In genomic region chr1:212305342-212305741, GRCh38 we compare ENCODE assay signal across 19 cellular contexts. TPM values are rescaled to one million over a fixed set of nuclear protein-coding genes. Genes with fewer than 3 reads are reported as not detected.
DNase-seq lines count a peak whose midpoint lies in the region; ATAC-seq and TF ChIP-seq lines count a peak whose summit lies in the region.
"Had no signal": no experiment of that assay in that cellular context is flagged by ENCODE, and none has a peak within 500 bp of the region (broad histone marks: within the 10 kb centered on the region; RNA-seq: fewer than 3 reads in every experiment).

No MANE protein-coding gene starts in this region.

- H3K9me3 Mint-ChIP-seq in natural killer cell (no peaks in the 10 kb centered on the region), memory B cell (peaks cover 4% of the 10 kb centered on the region)
- H3K9me3 Mint-ChIP-seq in natural killer cell treated with Interleukin-12 subunit alpha and Interleukin-12 subunit beta and Interleukin-15 and Interleukin-18, amount 100 ng/mL, for 72 hours = no peaks in the 10 kb centered on the region
- no peaks in the 10 kb centered on the region for H3K9me3 Mint-ChIP-seq in effector memory CD8-positive, alpha-beta T cell
- H3K9me3 Mint-ChIP-seq in naive thymus-derived CD4-positive, alpha-beta T cell = peaks cover 0 to 19% (median 1%) of the 10 kb centered on the region in 11 donors

- no peaks in the 10 kb centered on the region for H3K27me3 ChIP-seq in naive thymus-derived CD4-positive, alpha-beta T cell (ENCODE audit: control insufficient read depth in 2 of 2, insufficient read depth in 2 of 2, low read length in 2 of 2)
- no peaks in the 10 kb centered on the region for H3K27me3 ChIP-seq in Karpas-422 (ENCODE audit: low read length)
- H3K27me3 ChIP-seq: BE2C had no signal

- H3K4me1 Mint-ChIP-seq in natural killer cell (peaks cover 72 to 74% of the 10 kb centered on the region in 2 donors), memory B cell (peaks cover 34% of the 10 kb centered on the region)
- H3K4me1 Mint-ChIP-seq in natural killer cell treated with Interleukin-12 subunit alpha and Interleukin-12 subunit beta and Interleukin-15 and Interleukin-18, amount 100 ng/mL, for 72 hours (ENCODE audit: low read depth in 2 of 2) = peaks cover 49 to 72% of the 10 kb centered on the region in 2 donors
- peaks cover 56 to 78% of the 10 kb centered on the region in 2 donors for H3K4me1 Mint-ChIP-seq in effector memory CD8-positive, alpha-beta T cell (ENCODE audit: low read depth in 2 of 2)
- peaks cover 33 to 82% (median 78%) of the 10 kb centered on the region in 7 donors for H3K4me1 Mint-ChIP-seq in naive thymus-derived CD4-positive, alpha-beta T cell

- no peak for TF ChIP-seq CTCF in natural killer cell (IDR thresholded peaks at IDR 0.05)

- H3K36me3 ChIP-seq in naive thymus-derived CD4-positive, alpha-beta T cell (ENCODE audit: control insufficient read depth in 2 of 3, insufficient read depth in 3 of 3, low read length in 3 of 3) = peaks cover 0 to 7% (median 0%) of the 10 kb centered on the region in 3 experiments
- H3K36me3 ChIP-seq in Karpas-422 (ENCODE audit: insufficient read depth, low read length) = 0 out of 2 replicates have a peak, but pooled peaks cover 3% of the 10 kb centered on the region
- H3K36me3 ChIP-seq: BE2C had no signal

- H3K9ac ChIP-seq in Karpas-422 (ENCODE audit: low read length) = no peak overlapping the region

- H2AFZ ChIP-seq in Karpas-422 (ENCODE audit: low read length) = no peak overlapping the region

- H3K4me3 ChIP-seq in naive thymus-derived CD4-positive, alpha-beta T cell (ENCODE audit: low read length) = no peak overlapping the region
- no peak overlapping the region for H3K4me3 ChIP-seq in Karpas-422 (ENCODE audit: low read length)
- H3K4me3 ChIP-seq: A549 had no signal

- CTCF ChIA-PET in naive thymus-derived CD4-positive, alpha-beta T cell (lab: Charles Lee) = no interaction called here

- no peak overlapping the region for H3K4me3 Mint-ChIP-seq in natural killer cell
- H3K4me3 Mint-ChIP-seq in natural killer cell treated with Interleukin-12 subunit alpha and Interleukin-12 subunit beta and Interleukin-15 and Interleukin-18, amount 100 ng/mL, for 72 hours = no peak overlapping the region
- peak overlapping the region; percentile 19 to 54 for H3K4me3 Mint-ChIP-seq in effector memory CD8-positive, alpha-beta T cell
- H3K4me3 Mint-ChIP-seq in memory B cell = no peak overlapping the region
- peak overlapping the region in 5 of 10 donors; percentile 4 to 60 (median 23) for H3K4me3 Mint-ChIP-seq in naive thymus-derived CD4-positive, alpha-beta T cell

- H3K9me3 ChIP-seq in naive thymus-derived CD4-positive, alpha-beta T cell (ENCODE audit: control insufficient read depth in 2 of 3, low read length in 3 of 3) = no peaks in the 10 kb centered on the region
- no peaks in the 10 kb centered on the region for H3K9me3 ChIP-seq in Karpas-422 (ENCODE audit: low read length)
- H3K9me3 ChIP-seq: A549, BE2C had no signal

- no peaks in the 10 kb centered on the region for H3K9me2 ChIP-seq in Karpas-422 (replicated peaks; ENCODE audit: insufficient read depth, low read length)

- ATAC-seq in natural killer cell = no peak
- no peak for ATAC-seq in natural killer cell treated with Interleukin-12 subunit alpha and Interleukin-12 subunit beta and Interleukin-15 and Interleukin-18, amount 100 ng/mL, for 72 hours
- ATAC-seq in effector memory CD8-positive, alpha-beta T cell (replicated peaks) = no peak
- ATAC-seq in memory B cell (ENCODE audit: low read depth) = no peak
- no peak for ATAC-seq in naive thymus-derived CD4-positive, alpha-beta T cell
- ATAC-seq: A549, HCT116 had no signal

- H3K4me2 ChIP-seq in Karpas-422 (ENCODE audit: low read depth, low read length, poor library complexity, severe bottlenecking) = no peak overlapping the region
- H3K4me2 ChIP-seq: A549 had no signal

- H3K27ac Mint-ChIP-seq in natural killer cell (peak overlapping the region; percentile 27 to 72), memory B cell (peak overlapping the region; percentile 24)
- no peak overlapping the region for H3K27ac Mint-ChIP-seq in natural killer cell treated with Interleukin-12 subunit alpha and Interleukin-12 subunit beta and Interleukin-15 and Interleukin-18, amount 100 ng/mL, for 72 hours
- peak overlapping the region in 1 of 2 donors; percentile 85 for H3K27ac Mint-ChIP-seq in effector memory CD8-positive, alpha-beta T cell
- H3K27ac Mint-ChIP-seq in naive thymus-derived CD4-positive, alpha-beta T cell = peak overlapping the region in 2 of 9 donors; percentile 3 to 51

- no peak overlapping the region for H3K27ac ChIP-seq in naive thymus-derived CD4-positive, alpha-beta T cell (ENCODE audit: low read depth, low read length)
- H3K27ac ChIP-seq in Karpas-422 (ENCODE audit: low read length) = no peak overlapping the region
- H3K27ac ChIP-seq: A549, RWPE1 had no signal

- H4K20me1 ChIP-seq in Karpas-422 (ENCODE audit: insufficient read depth, low read depth, low read length) = no peaks in the 10 kb centered on the region

- H3K4me1 ChIP-seq in naive thymus-derived CD4-positive, alpha-beta T cell (ENCODE audit: control insufficient read depth in 2 of 2, insufficient read depth in 2 of 2, low read length in 2 of 2) = peaks cover 8 to 18% of the 10 kb centered on the region in 2 donors
- H3K4me1 ChIP-seq in Karpas-422 (ENCODE audit: low read length) = no peaks in the 10 kb centered on the region
- H3K4me1 ChIP-seq: BE2C had no signal

- H3K36me3 Mint-ChIP-seq in natural killer cell (peaks cover 12% of the 10 kb centered on the region), memory B cell (peaks cover 19% of the 10 kb centered on the region)
- peaks cover 10% of the 10 kb centered on the region for H3K36me3 Mint-ChIP-seq in natural killer cell treated with Interleukin-12 subunit alpha and Interleukin-12 subunit beta and Interleukin-15 and Interleukin-18, amount 100 ng/mL, for 72 hours
- H3K36me3 Mint-ChIP-seq in effector memory CD8-positive, alpha-beta T cell (ENCODE audit: insufficient read depth) = peaks cover 37% of the 10 kb centered on the region
- H3K36me3 Mint-ChIP-seq in naive thymus-derived CD4-positive, alpha-beta T cell = peaks cover 9 to 55% (median 44%) of the 10 kb centered on the region in 5 donors

- H3K79me2 ChIP-seq in Karpas-422 (ENCODE audit: low read length) = peaks cover 94% of the 10 kb centered on the region

- no peaks in the 10 kb centered on the region for H3K27me3 Mint-ChIP-seq in natural killer cell (ENCODE audit: low read depth in 2 of 2)
- no peaks in the 10 kb centered on the region for H3K27me3 Mint-ChIP-seq in natural killer cell treated with Interleukin-12 subunit alpha and Interleukin-12 subunit beta and Interleukin-15 and Interleukin-18, amount 100 ng/mL, for 72 hours
- H3K27me3 Mint-ChIP-seq in effector memory CD8-positive, alpha-beta T cell = no peaks in the 10 kb centered on the region
- H3K27me3 Mint-ChIP-seq in memory B cell = no peaks in the 10 kb centered on the region
- H3K27me3 Mint-ChIP-seq in naive thymus-derived CD4-positive, alpha-beta T cell = no peaks in the 10 kb centered on the region

- no peak for DNase-seq in natural killer cell
- DNase-seq in natural killer cell treated with Interleukin-12 subunit alpha and Interleukin-12 subunit beta and Interleukin-15 and Interleukin-18, amount 100 ng/mL, for 72 hours (ENCODE audit: low spot score) = no peak
- DNase-seq in effector memory CD8-positive, alpha-beta T cell = no peak
- DNase-seq in memory B cell (ENCODE audit: low spot score in 2 of 2) = no peak
- DNase-seq in naive thymus-derived CD4-positive, alpha-beta T cell = no peak
- no peak for DNase-seq in Karpas-422
- DNase-seq in NCI-H446 (lab: John Stamatoyannopoulos, UW) = no peak
- DNase-seq in nucleus accumbens (lab: John Stamatoyannopoulos, UW) = no peak
- DNase-seq: BE2C, KBM-7, NCI-H1092, NCI-H1436 treated with DMSO at 0.1 percent for 48 hours, NCI-H1930, NCI-H2227 treated with DMSO at 0.1 percent for 48 hours, NCI-H510A treated with DMSO at 0.1 percent for 48 hours, NCI-H748 treated with DMSO at 0.1 percent for 48 hours had no signal

- intact Hi-C loops in natural killer cell (cut with micrococcal nuclease) = no loop called here
- intact Hi-C loops in naive thymus-derived CD4-positive, alpha-beta T cell (cut with micrococcal nuclease) = no loop called here

- POLR2A ChIA-PET in naive thymus-derived CD4-positive, alpha-beta T cell (lab: Charles Lee) = no interaction called here

RNA-seq across cellular contexts. Expression of gene PPP2R5A, which starts 20.1 kb away (rescaled TPM):
- total RNA-seq in natural killer cell = 10 to 100 TPM; 74.0 to 99.8 (median 86.4) TPM
- 10 to 100 TPM; 32.7 to 37.6 TPM for total RNA-seq in natural killer cell treated with Interleukin-12 subunit alpha and Interleukin-12 subunit beta and Interleukin-15 and Interleukin-18, amount 100 ng/mL, for 72 hours
- 10 to 100 TPM; 38.5 to 52.7 (median 49.8) TPM for total RNA-seq in naive thymus-derived CD4-positive, alpha-beta T cell
- polyA plus RNA-seq in naive thymus-derived CD4-positive, alpha-beta T cell = 10 to 100 TPM; 22.9 to 27.5 TPM
- 31.3 and 41.6 TPM in 2 replicates for total RNA-seq in Karpas-422 (2014; rRNA removed; shearing (Covaris generic); ENCODE audit: low replicate concordance)

Comparison
In these comparisons a context has a peak if more than half of its experiments do, and no peak if none do; other contexts are left out.
1. H3K27ac Mint-ChIP-seq: peak in natural killer cell (2 of 2) and memory B cell (single experiment); none in natural killer cell treated with Interleukin-12 subunit alpha and Interleukin-12 subunit beta and Interleukin-15 and Interleukin-18, amount 100 ng/mL, for 72 hours (0 of 2).
2. H3K4me3 Mint-ChIP-seq: peak in effector memory CD8-positive, alpha-beta T cell (2 of 2); none in natural killer cell (single experiment), natural killer cell treated with Interleukin-12 subunit alpha and Interleukin-12 subunit beta and Interleukin-15 and Interleukin-18, amount 100 ng/mL, for 72 hours (single experiment) and memory B cell (single experiment).